In genomic region chr3:178546079-178546478, GRCh38 we compare ENCODE assay signal across 1 cellular context.
TF ChIP-seq lines count a peak whose summit lies in the region.

No MANE protein-coding gene starts in this region.

TF ChIP-seq in GM12878, 131 proteins besides CTCF, POLR2A, EP300 and RAD21:
- TF ChIP-seq, protein P1, sequence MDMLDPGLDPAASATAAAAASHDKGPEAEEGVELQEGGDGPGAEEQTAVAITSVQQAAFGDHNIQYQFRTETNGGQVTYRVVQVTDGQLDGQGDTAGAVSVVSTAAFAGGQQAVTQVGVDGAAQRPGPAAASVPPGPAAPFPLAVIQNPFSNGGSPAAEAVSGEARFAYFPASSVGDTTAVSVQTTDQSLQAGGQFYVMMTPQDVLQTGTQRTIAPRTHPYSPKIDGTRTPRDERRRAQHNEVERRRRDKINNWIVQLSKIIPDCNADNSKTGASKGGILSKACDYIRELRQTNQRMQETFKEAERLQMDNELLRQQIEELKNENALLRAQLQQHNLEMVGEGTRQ (IDR thresholded peaks at IDR 0.05; ENCODE audit: borderline replicate concordance, low read depth, low read length) = no peak
- TF ChIP-seq BRCA1 (IDR thresholded peaks at IDR 0.05; ENCODE audit: low read depth, low read length) (no peak), CBX3 (IDR thresholded peaks at IDR 0.05; ENCODE audit: borderline replicate concordance, low read depth) (no peak), USF1 (IDR thresholded peaks at IDR 0.05; ENCODE audit: borderline replicate concordance, extremely low read length, insufficient read depth, low read depth, low read length) (no peak), HCFC1 (IDR thresholded peaks at IDR 0.05; ENCODE audit: low read length) (no peak), HDAC2 (IDR thresholded peaks at IDR 0.05) (no peak), PML (IDR thresholded peaks at IDR 0.05; ENCODE audit: low read length) (no peak), KLF5 (IDR thresholded peaks at IDR 0.05; ENCODE audit: partially characterized antibody) (no peak), TCF3 (IDR thresholded peaks at IDR 0.05; ENCODE audit: borderline replicate concordance, insufficient read depth, low read depth, low read length) (no peak), POU2F2 (IDR thresholded peaks at IDR 0.05; ENCODE audit: borderline replicate concordance, low read depth, low read length) (no peak), TCF12 (IDR thresholded peaks at IDR 0.05; ENCODE audit: low read depth, low read length) (no peak), MYB (IDR thresholded peaks at IDR 0.05; ENCODE audit: borderline replicate concordance, low read depth, low read length) (no peak), MEF2A (IDR thresholded peaks at IDR 0.05; ENCODE audit: insufficient read depth, low read depth, low read length) (no peak), NR2C1 (IDR thresholded peaks at IDR 0.05) (no peak), ZNF622 (IDR thresholded peaks at IDR 0.05) (no peak), ASH2L (IDR thresholded peaks at IDR 0.05; ENCODE audit: borderline replicate concordance, low read depth) (no peak), EED (IDR thresholded peaks at IDR 0.05; ENCODE audit: low read depth) (no peak), GATAD2B (conservative IDR thresholded peaks at IDR 0.05; ENCODE audit: low read depth) (no peak), MAX (IDR thresholded peaks at IDR 0.05; ENCODE audit: low read depth, low read length) (no peak; the same call in 1 of the 2 replicates), RBBP5 (conservative IDR thresholded peaks at IDR 0.05) (no peak), ZNF384 (IDR thresholded peaks at IDR 0.05; ENCODE audit: borderline replicate concordance, low read depth, low read length) (peak; percentile 12; the same call in 1 of the 2 replicates), CHD2 (IDR thresholded peaks at IDR 0.05; ENCODE audit: borderline replicate concordance, low read depth, low read length) (no peak), MXI1 (IDR thresholded peaks at IDR 0.05; ENCODE audit: low read depth, low read length) (peak; percentile 81; the same call in 1 of the 2 replicates), SREBF2 (IDR thresholded peaks at IDR 0.05; ENCODE audit: low read length) (no peak), RAD51 (IDR thresholded peaks at IDR 0.05) (0 out of 2 replicates have a peak, but pooled peaks have one; percentile 23), CREM (IDR thresholded peaks at IDR 0.05; ENCODE audit: low read depth) (no peak), ZBED1 (IDR thresholded peaks at IDR 0.05; ENCODE audit: borderline replicate concordance) (no peak), ZZZ3 (IDR thresholded peaks at IDR 0.05; ENCODE audit: control insufficient read depth, insufficient read length, low read depth) (no peak), FOS (IDR thresholded peaks at IDR 0.05; ENCODE audit: borderline replicate concordance, extremely low read depth, insufficient read length) (no peak), MTA3 (IDR thresholded peaks at IDR 0.05; ENCODE audit: borderline replicate concordance, low read length) (no peak), MEF2B (IDR thresholded peaks at IDR 0.05; ENCODE audit: partially characterized antibody, poor library complexity, severe bottlenecking) (no peak), HDAC6 (IDR thresholded peaks at IDR 0.05; ENCODE audit: unreplicated experiment) (no peak), ZNF274 (IDR thresholded peaks at IDR 0.05; ENCODE audit: insufficient read depth, insufficient read length) (no peak), PAX8 (IDR thresholded peaks at IDR 0.05) (no peak), LARP7 (IDR thresholded peaks at IDR 0.05) (no peak), SRF (IDR thresholded peaks at IDR 0.05; ENCODE audit: low read depth in 2 of 2, low read length in 2 of 2) (no peak), WRNIP1 (IDR thresholded peaks at IDR 0.05; ENCODE audit: borderline replicate concordance, low read depth, low read length) (no peak), KDM1A (IDR thresholded peaks at IDR 0.05; ENCODE audit: borderline replicate concordance) (no peak), MTA2 (IDR thresholded peaks at IDR 0.05; ENCODE audit: low read depth) (no peak), ATF7 (IDR thresholded peaks at IDR 0.05; ENCODE audit: low read depth) (0 out of 2 replicates have a peak, but pooled peaks have one; percentile 13), JUNB (IDR thresholded peaks at IDR 0.05) (no peak), CREB1 (IDR thresholded peaks at IDR 0.05; ENCODE audit: low read depth) (0 out of 2 replicates have a peak, but pooled peaks have one; percentile 3), SUPT20H (IDR thresholded peaks at IDR 0.05; ENCODE audit: borderline replicate concordance, control insufficient read depth, low read depth, low read length) (no peak), BHLHE40 (IDR thresholded peaks at IDR 0.05; ENCODE audit: borderline replicate concordance in 1 of 2, low read depth in 2 of 2, low read length in 1 of 2) (0 out of 4 replicates have a peak, but pooled peaks of 1 of the 2 experiments have one; percentile 32)
- TF ChIP-seq, protein P2, sequence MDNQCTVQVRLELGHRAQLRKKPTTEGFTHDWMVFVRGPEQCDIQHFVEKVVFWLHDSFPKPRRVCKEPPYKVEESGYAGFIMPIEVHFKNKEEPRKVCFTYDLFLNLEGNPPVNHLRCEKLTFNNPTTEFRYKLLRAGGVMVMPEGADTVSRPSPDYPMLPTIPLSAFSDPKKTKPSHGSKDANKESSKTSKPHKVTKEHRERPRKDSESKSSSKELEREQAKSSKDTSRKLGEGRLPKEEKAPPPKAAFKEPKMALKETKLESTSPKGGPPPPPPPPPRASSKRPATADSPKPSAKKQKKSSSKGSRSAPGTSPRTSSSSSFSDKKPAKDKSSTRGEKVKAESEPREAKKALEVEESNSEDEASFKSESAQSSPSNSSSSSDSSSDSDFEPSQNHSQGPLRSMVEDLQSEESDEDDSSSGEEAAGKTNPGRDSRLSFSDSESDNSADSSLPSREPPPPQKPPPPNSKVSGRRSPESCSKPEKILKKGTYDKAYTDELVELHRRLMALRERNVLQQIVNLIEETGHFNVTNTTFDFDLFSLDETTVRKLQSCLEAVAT (IDR thresholded peaks at IDR 0.05) = no peak
- TF ChIP-seq, protein P3, sequence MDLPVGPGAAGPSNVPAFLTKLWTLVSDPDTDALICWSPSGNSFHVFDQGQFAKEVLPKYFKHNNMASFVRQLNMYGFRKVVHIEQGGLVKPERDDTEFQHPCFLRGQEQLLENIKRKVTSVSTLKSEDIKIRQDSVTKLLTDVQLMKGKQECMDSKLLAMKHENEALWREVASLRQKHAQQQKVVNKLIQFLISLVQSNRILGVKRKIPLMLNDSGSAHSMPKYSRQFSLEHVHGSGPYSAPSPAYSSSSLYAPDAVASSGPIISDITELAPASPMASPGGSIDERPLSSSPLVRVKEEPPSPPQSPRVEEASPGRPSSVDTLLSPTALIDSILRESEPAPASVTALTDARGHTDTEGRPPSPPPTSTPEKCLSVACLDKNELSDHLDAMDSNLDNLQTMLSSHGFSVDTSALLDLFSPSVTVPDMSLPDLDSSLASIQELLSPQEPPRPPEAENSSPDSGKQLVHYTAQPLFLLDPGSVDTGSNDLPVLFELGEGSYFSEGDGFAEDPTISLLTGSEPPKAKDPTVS (IDR thresholded peaks at IDR 0.05; ENCODE audit: low read depth, low read length) = no peak
- TF ChIP-seq, protein P4, sequence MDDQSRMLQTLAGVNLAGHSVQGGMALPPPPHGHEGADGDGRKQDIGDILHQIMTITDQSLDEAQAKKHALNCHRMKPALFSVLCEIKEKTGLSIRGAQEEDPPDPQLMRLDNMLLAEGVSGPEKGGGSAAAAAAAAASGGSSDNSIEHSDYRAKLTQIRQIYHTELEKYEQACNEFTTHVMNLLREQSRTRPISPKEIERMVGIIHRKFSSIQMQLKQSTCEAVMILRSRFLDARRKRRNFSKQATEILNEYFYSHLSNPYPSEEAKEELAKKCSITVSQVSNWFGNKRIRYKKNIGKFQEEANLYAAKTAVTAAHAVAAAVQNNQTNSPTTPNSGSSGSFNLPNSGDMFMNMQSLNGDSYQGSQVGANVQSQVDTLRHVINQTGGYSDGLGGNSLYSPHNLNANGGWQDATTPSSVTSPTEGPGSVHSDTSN (IDR thresholded peaks at IDR 0.05; ENCODE audit: insufficient replicate concordance, low read depth, low read length) = no peak
- TF ChIP-seq, protein P5, sequence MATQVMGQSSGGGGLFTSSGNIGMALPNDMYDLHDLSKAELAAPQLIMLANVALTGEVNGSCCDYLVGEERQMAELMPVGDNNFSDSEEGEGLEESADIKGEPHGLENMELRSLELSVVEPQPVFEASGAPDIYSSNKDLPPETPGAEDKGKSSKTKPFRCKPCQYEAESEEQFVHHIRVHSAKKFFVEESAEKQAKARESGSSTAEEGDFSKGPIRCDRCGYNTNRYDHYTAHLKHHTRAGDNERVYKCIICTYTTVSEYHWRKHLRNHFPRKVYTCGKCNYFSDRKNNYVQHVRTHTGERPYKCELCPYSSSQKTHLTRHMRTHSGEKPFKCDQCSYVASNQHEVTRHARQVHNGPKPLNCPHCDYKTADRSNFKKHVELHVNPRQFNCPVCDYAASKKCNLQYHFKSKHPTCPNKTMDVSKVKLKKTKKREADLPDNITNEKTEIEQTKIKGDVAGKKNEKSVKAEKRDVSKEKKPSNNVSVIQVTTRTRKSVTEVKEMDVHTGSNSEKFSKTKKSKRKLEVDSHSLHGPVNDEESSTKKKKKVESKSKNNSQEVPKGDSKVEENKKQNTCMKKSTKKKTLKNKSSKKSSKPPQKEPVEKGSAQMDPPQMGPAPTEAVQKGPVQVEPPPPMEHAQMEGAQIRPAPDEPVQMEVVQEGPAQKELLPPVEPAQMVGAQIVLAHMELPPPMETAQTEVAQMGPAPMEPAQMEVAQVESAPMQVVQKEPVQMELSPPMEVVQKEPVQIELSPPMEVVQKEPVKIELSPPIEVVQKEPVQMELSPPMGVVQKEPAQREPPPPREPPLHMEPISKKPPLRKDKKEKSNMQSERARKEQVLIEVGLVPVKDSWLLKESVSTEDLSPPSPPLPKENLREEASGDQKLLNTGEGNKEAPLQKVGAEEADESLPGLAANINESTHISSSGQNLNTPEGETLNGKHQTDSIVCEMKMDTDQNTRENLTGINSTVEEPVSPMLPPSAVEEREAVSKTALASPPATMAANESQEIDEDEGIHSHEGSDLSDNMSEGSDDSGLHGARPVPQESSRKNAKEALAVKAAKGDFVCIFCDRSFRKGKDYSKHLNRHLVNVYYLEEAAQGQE (IDR thresholded peaks at IDR 0.05; ENCODE audit: low read depth, low read length) = no peak
- TF ChIP-seq, protein P6, sequence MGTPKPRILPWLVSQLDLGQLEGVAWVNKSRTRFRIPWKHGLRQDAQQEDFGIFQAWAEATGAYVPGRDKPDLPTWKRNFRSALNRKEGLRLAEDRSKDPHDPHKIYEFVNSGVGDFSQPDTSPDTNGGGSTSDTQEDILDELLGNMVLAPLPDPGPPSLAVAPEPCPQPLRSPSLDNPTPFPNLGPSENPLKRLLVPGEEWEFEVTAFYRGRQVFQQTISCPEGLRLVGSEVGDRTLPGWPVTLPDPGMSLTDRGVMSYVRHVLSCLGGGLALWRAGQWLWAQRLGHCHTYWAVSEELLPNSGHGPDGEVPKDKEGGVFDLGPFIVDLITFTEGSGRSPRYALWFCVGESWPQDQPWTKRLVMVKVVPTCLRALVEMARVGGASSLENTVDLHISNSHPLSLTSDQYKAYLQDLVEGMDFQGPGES (IDR thresholded peaks at IDR 0.05) = no peak
TF ChIP-seq in GM12878: peak in this region for 6.
